In genomic region chr12:44972746-44973421, GRCh38 we compare ENCODE assay signal across 1 cellular context.
TF ChIP-seq lines count a peak whose summit lies in the region.

No MANE protein-coding gene starts in this region.

TF ChIP-seq in A549, 52 proteins besides CTCF, POLR2A, EP300 and RAD21 (continued from another document):
- TF ChIP-seq MAFK (IDR thresholded peaks at IDR 0.05; ENCODE audit: partially characterized antibody) (no peak), TFCP2L1 (CRISPR knock-in tag; IDR thresholded peaks at IDR 0.05) (no peak)
